Comparison of ENCODE assay signal across 8 cellular contexts in the genomic region with DNA sequence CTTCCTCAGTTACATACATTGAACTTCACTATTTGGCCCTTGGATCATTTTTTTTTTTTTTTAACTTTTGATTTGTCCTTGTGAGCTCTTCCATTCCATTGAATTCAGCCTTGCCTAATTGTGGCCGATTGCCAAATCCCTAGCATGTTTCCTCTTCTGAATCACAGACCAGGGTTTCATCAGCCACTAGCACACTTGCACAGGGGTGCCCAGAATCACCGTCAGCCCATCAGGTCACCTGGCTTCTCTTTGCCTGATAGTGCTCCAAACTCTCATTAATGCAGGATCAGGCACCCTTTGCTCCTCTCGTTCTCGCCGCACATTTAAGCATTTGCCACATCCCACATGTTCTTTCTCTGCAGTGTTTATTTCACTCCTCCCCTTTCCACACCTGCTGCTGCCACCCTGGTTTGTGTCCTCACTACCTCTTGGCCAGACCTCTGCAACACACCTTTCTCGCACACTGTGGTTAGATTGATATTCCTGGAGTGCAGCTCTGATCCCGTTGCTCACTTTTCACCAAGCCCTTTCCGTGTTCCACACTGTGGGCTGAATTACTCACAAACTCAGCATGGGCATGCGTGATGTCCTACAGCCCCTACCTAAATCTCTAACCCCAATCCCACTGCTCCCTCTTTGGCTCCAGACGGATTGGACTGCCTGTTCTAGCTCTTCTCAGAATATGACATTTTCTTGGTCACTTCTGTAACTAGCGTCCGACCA. TPM values are rescaled to one million over a fixed set of nuclear protein-coding genes. Genes with fewer than 3 reads are reported as not detected.
DNase-seq lines count a peak whose midpoint lies in the region; ATAC-seq and TF ChIP-seq lines count a peak whose summit lies in the region.

No MANE protein-coding gene starts in this region.

- peaks cover 5% of the 10 kb centered on the region for H3K79me2 ChIP-seq in trophoblast cell (ENCODE audit: control insufficient read depth, insufficient read depth, low read length, poor library complexity)

- peaks cover 13 to 25% of the 10 kb centered on the region in 2 experiments for H3K36me3 ChIP-seq in trophoblast cell (ENCODE audit: control insufficient read depth in 1 of 2, insufficient read depth in 2 of 2, low read length in 2 of 2)

- H4K12ac ChIP-seq in trophoblast cell (ENCODE audit: low read depth, low read length) = no peak overlapping the region

- H3K27me3 ChIP-seq in CD4-positive, alpha-beta T cell (ENCODE audit: control insufficient read depth, insufficient read depth, low read length) = no peaks in the 10 kb centered on the region
- H3K27me3 ChIP-seq in trophoblast cell (ENCODE audit: insufficient read depth, low read length) = no peaks in the 10 kb centered on the region

- H2BK12ac ChIP-seq in trophoblast cell (ENCODE audit: low read length) = no peak overlapping the region

- H3K36me3 Mint-ChIP-seq in CD4-positive, alpha-beta T cell (ENCODE audit: low read depth) = peaks cover 73% of the 10 kb centered on the region

- no peak overlapping the region for H3K4ac ChIP-seq in trophoblast cell (ENCODE audit: low read depth, low read length)

- H3K9ac ChIP-seq in trophoblast cell (ENCODE audit: low read length) = no peak overlapping the region

- TF ChIP-seq CTCF in CD4-positive, alpha-beta T cell (IDR thresholded peaks at IDR 0.05) = no peak
- TF ChIP-seq CTCF in GM13976 (IDR thresholded peaks at IDR 0.05; ENCODE audit: borderline replicate concordance, control extremely low read depth, extremely low read depth, insufficient read depth, missing control alignments) = no peak

- H3K27ac ChIP-seq in CD4-positive, alpha-beta T cell (ENCODE audit: low read depth, low read length) = no peak overlapping the region
- no peak overlapping the region for H3K27ac ChIP-seq in trophoblast cell (ENCODE audit: low read depth, low read length)

- ATAC-seq in CD4-positive, alpha-beta T cell (ENCODE audit: poor library complexity) = no peak
- ATAC-seq in HG03469 (IDR thresholded peaks at IDR 0.05; ENCODE audit: unreplicated experiment) = no peak

- H2BK120ac ChIP-seq in trophoblast cell (ENCODE audit: insufficient read depth, low read length, poor library complexity) = no peak overlapping the region

- peaks cover 8% of the 10 kb centered on the region for H3K9me3 ChIP-seq in CD4-positive, alpha-beta T cell (ENCODE audit: control insufficient read depth, low read length)
- peaks cover 2% of the 10 kb centered on the region for H3K9me3 ChIP-seq in trophoblast cell (ENCODE audit: insufficient read depth, low read depth, low read length)

- in situ Hi-C loops in GM13976 (cut with MboI; ENCODE audit: low sequenced_read_pairs, unreplicated experiment) = no loop called here

- no peak overlapping the region for H4K91ac ChIP-seq in trophoblast cell (ENCODE audit: low read depth, low read length)

- H3K4me1 Mint-ChIP-seq in CD4-positive, alpha-beta T cell (ENCODE audit: low read depth) = peaks cover 93% of the 10 kb centered on the region

- H3K4me1 ChIP-seq in trophoblast cell (ENCODE audit: control insufficient read depth in 1 of 2, insufficient read depth in 2 of 2, low read length in 2 of 2) = peaks cover 2 to 5% of the 10 kb centered on the region in 2 experiments

- H3K4me3 ChIP-seq in trophoblast cell (ENCODE audit: low read depth, low read length) = no peak overlapping the region

- no peak overlapping the region for H3K4me2 ChIP-seq in trophoblast cell (ENCODE audit: low read length)

- POLR2A ChIA-PET in CD4-positive, alpha-beta T cell (lab: Charles Lee) = interaction anchor here (3.9 kb wide), 1 partner anchor 9 kb away, joined by 27 read pairs; the partner anchor contains the start of gene PIK3R1

- H2BK5ac ChIP-seq in trophoblast cell (ENCODE audit: low read depth, low read length, poor library complexity) = no peak overlapping the region

- peaks cover 2% of the 10 kb centered on the region for H3K79me1 ChIP-seq in trophoblast cell (ENCODE audit: low read length)

- H4K8ac ChIP-seq in trophoblast cell (ENCODE audit: low read depth, low read length) = no peak overlapping the region

- no peak overlapping the region for H2AFZ ChIP-seq in trophoblast cell (ENCODE audit: insufficient read depth, low read length, poor library complexity)

- H3K18ac ChIP-seq in trophoblast cell (ENCODE audit: low read length) = no peak overlapping the region

- H3K23ac ChIP-seq in trophoblast cell (ENCODE audit: low read length) = no peak overlapping the region

- intact Hi-C loops in CD4-positive, alpha-beta T cell (cut with DNase I, micrococcal nuclease) = no loop called here

- no peaks in the 10 kb centered on the region for H3K9me3 Mint-ChIP-seq in CD4-positive, alpha-beta T cell

- peak overlapping the region; percentile 12 for H3K27ac Mint-ChIP-seq in CD4-positive, alpha-beta T cell

- peak overlapping the region; percentile 7 for H3K4me3 Mint-ChIP-seq in CD4-positive, alpha-beta T cell

- WGBS in trophoblast cell (ENCODE audit: extremely low coverage, insufficient coverage, insufficient read length) = no CpG with 5 or more reads among the region's 12 CpGs

- CTCF ChIA-PET in CD4-positive, alpha-beta T cell (lab: Charles Lee) = interaction anchor here (1.1 kb wide), 1 partner anchor 21 kb away, joined by 3 read pairs; no protein-coding TSS in a partner anchor

- no peak overlapping the region for H2AK5ac ChIP-seq in trophoblast cell (ENCODE audit: low read length)

- H3K27me3 Mint-ChIP-seq in CD4-positive, alpha-beta T cell = no peaks in the 10 kb centered on the region

- DNase-seq in CD4-positive, alpha-beta T cell = no peak
- peak; percentile 51 for DNase-seq in OCI-M1 (lab: John Stamatoyannopoulos, UW)
- DNase-seq in fibroblast of peridontal ligament (ENCODE audit: extremely low read depth) = peak; percentile 83
- peak; percentile 51 to 67 for DNase-seq in trophoblast cell
- DNase-seq in NCI-H1436 (lab: John Stamatoyannopoulos, UW) = no peak
- DNase-seq in GM13976 (ENCODE audit: low spot score) = no peak
- no peak for DNase-seq in NCI-H1417 treated with DMSO at 0.1 percent for 48 hours (lab: John Stamatoyannopoulos, UW)

- H3K14ac ChIP-seq in trophoblast cell (ENCODE audit: low read length) = no peak overlapping the region

RNA-seq across cellular contexts. Expression of gene PIK3R1, which starts 9.8 kb away (rescaled TPM):
- total RNA-seq in CD4-positive, alpha-beta T cell = 100 to 1,000 TPM; 455 to 459 TPM
- 94.8 and 100 TPM in 2 replicates for polyA plus RNA-seq in trophoblast cell (2013)

Comparison
In these comparisons a context has a peak if more than half of its experiments do, and no peak if none do; other contexts are left out.
1. DNase-seq: peak in OCI-M1 (single experiment), fibroblast of peridontal ligament (single experiment) and trophoblast cell (2 of 2); none in CD4-positive, alpha-beta T cell (0 of 10), NCI-H1436 (single experiment), GM13976 (single experiment) and NCI-H1417 treated with DMSO at 0.1 percent for 48 hours (single experiment).